ENCODE assay signal across 8 cellular contexts in the genomic region with DNA sequence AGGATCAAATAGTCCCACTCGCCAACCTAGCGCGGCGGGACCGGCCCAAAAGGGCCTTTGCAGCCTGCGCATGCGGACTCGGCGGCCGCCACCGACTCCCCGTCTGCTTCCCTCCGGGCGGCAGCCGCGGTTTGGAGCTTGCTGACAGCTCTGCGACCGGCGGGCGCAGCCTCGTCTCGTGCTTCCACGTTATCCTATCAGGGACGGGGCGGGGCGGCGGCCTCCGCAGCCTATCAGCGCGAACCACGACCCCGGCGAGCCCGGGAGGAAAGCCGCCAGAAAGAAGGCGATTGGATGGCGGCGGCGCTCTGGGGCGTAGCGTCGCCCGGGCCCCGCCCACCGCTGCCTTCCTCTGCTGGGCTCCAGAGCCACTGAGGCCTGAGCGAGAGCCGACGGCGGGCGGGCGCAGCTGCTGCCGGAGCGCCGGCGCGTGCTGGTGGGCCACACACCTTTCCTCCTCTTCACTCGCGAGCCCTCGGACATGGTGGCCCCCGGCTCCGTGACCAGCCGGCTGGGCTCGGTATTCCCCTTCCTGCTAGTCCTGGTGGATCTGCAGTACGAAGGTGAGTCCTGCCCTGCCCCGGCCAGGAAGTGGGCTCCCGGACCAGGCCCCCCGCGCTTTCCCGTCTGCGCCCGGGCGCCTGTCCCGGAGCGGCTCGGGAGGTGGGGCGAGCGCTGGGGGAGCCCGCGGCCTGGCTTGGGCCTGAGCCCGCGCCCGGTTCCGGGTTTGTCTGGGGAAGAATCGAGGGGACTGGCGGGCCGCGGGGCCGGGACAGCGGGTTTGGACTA. TPM values are rescaled to one million over a fixed set of nuclear protein-coding genes. Genes with fewer than 3 reads are reported as not detected.
DNase-seq lines count a peak whose midpoint lies in the region; ATAC-seq, FAIRE-seq and TF ChIP-seq lines count a peak whose summit lies in the region.

A gene with protein sequence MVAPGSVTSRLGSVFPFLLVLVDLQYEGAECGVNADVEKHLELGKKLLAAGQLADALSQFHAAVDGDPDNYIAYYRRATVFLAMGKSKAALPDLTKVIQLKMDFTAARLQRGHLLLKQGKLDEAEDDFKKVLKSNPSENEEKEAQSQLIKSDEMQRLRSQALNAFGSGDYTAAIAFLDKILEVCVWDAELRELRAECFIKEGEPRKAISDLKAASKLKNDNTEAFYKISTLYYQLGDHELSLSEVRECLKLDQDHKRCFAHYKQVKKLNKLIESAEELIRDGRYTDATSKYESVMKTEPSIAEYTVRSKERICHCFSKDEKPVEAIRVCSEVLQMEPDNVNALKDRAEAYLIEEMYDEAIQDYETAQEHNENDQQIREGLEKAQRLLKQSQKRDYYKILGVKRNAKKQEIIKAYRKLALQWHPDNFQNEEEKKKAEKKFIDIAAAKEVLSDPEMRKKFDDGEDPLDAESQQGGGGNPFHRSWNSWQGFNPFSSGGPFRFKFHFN (plus strand): TSS at position 365 of the 789 bp plus-strand sequence. CDS start 117 bp downstream, at position 482.

- DNase-seq in EL (peak; percentile 97), H54 (ENCODE audit: insufficient read length, low spot score) (peak; percentile 96), fibroblast of mammary gland (ENCODE audit: low read depth) (peak; percentile 95), natural killer cell (peak; percentile 99)
- peak; percentile 98 for DNase-seq in activated T-helper 9 cell treated with anti-CD3 and anti-CD28 coated beads, Interleukin-2, amount 50 U/mL, for 16 hours (ENCODE audit: low read depth)
- DNase-seq in stimulated activated naive CD4-positive, alpha-beta T cell treated with Interleukin-2 at 50 U/mL for 16 hours (lab: John Stamatoyannopoulos, UW) = peak; percentile 98

- intact Hi-C loops in natural killer cell (cut with micrococcal nuclease) = loop anchor here (5.0 to 10.0 kb wide), 3 partner anchors 118 to 1755 kb away; a partner anchor contains a TSS

- peak within 1 kb of the TSS; percentile 95 for H3K9ac ChIP-seq in Loucy (ENCODE audit: low read depth, low read length, poor library complexity, severe bottlenecking)

- H3K27me3 Mint-ChIP-seq in natural killer cell (ENCODE audit: low read depth in 2 of 2) = no peaks in the 10 kb centered on the region

- no peaks in the 10 kb centered on the region for H3K36me3 ChIP-seq in Loucy (ENCODE audit: insufficient read depth, low read length)

- H3K9me2 ChIP-seq in Loucy (replicated peaks; ENCODE audit: low read depth, low read length) = no peaks in the 10 kb centered on the region

- no peaks in the 10 kb centered on the region for H3F3A ChIP-seq in Loucy (ENCODE audit: low read depth)

- peak; percentile 98 for FAIRE-seq in H54 (lab: Jason Lieb, UNC)

- peaks cover 5% of the 10 kb centered on the region for H3K27me3 ChIP-seq in Loucy (ENCODE audit: insufficient read depth, low read length, poor library complexity, severe bottlenecking)

- peak; percentile 91 for TF ChIP-seq POLR2A in H54 (IDR thresholded peaks at IDR 0.05; ENCODE audit: low read depth, low read length)
- TF ChIP-seq POLR2A in Raji (IDR thresholded peaks at IDR 0.05; ENCODE audit: insufficient read depth, low read depth, low read length) = peak; percentile 91

- ATAC-seq in natural killer cell = peak; percentile 92 to 99 (median 93)

- H3K4me2 ChIP-seq in Loucy (ENCODE audit: low read depth, low read length, poor library complexity, severe bottlenecking) = peak within 1 kb of the TSS; percentile 90

- peaks cover 50% of the 10 kb centered on the region for H4K20me1 ChIP-seq in Loucy (ENCODE audit: insufficient read depth, low read length, poor library complexity, severe bottlenecking)

- H3K4me1 ChIP-seq in Loucy (ENCODE audit: insufficient read depth, low read length, poor library complexity, severe bottlenecking) = peaks cover 57% of the 10 kb centered on the region

- H3K4me1 Mint-ChIP-seq in natural killer cell = peaks cover 39 to 59% of the 10 kb centered on the region in 2 donors

- H3K9me3 ChIP-seq in Loucy (ENCODE audit: insufficient read depth, low read depth, low read length) = no peaks in the 10 kb centered on the region

- peak within 1 kb of the TSS; percentile 98 for H2AFZ ChIP-seq in Loucy (ENCODE audit: low read length)

- H3K27ac Mint-ChIP-seq in natural killer cell = peak within 1 kb of the TSS; percentile 95 to 99

- no peaks in the 10 kb centered on the region for H3K36me3 Mint-ChIP-seq in natural killer cell

- peaks cover 69% of the 10 kb centered on the region for H3K79me2 ChIP-seq in Loucy (ENCODE audit: insufficient read depth, low read length)

- H3K4me3 ChIP-seq in Loucy (ENCODE audit: low read length, poor library complexity, severe bottlenecking) (peak within 1 kb of the TSS; percentile 94), fibroblast of mammary gland (ENCODE audit: control insufficient read depth, low read depth, low read length) (peak within 1 kb of the TSS; percentile 83)

- H3K9me3 Mint-ChIP-seq in natural killer cell = no peaks in the 10 kb centered on the region

- H3K4me3 Mint-ChIP-seq in natural killer cell = peak within 1 kb of the TSS; percentile 99

- TF ChIP-seq CTCF in Loucy (conservative IDR thresholded peaks at IDR 0.05; ENCODE audit: low read length) = no peak
- no peak for TF ChIP-seq CTCF in fibroblast of mammary gland (conservative IDR thresholded peaks at IDR 0.05; ENCODE audit: control insufficient read depth, insufficient read depth, low read depth, low read length)
- TF ChIP-seq CTCF in natural killer cell (IDR thresholded peaks at IDR 0.05) = no peak

RNA-seq across cellular contexts. Expression of the gene that starts here (rescaled TPM):
- total RNA-seq in natural killer cell = 10 to 100 TPM; 26.5 to 38.1 (median 29.0) TPM

Comparison
In these comparisons a context has a peak if more than half of its experiments do, and no peak if none do; other contexts are left out.
1. Peak in every context shown above with its lines: DNase-seq, ATAC-seq and H3K4me3 ChIP-seq.